Comparison of ENCODE assay signal across 28 cellular contexts in the genomic region with DNA sequence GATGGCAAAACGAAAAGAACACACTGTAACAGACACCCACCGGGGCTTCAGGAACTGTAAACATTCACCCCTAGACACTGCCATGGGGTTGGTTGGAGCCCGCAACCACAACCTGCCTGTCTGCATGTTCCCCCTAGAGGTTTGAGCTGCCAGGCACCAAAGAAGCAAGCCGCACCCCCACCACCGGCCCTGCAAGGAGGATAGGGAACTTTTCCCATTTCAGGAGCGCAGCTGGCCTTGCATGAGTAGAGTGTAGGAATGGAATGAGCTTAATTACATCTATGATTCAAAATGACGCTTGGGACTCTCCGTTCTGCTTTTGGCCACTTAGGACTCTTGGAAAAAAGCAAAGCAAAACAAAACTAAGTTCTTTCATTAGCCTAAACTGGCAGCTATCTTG.
DNase-seq lines count a peak whose midpoint lies in the region; FAIRE-seq and TF ChIP-seq lines count a peak whose summit lies in the region.
"Had no signal": no experiment of that assay in that cellular context is flagged by ENCODE, and none has a peak within 500 bp of the region (broad histone marks: within the 10 kb centered on the region; RNA-seq: fewer than 3 reads in every experiment).

No MANE protein-coding gene starts in this region.

- H3K18ac ChIP-seq in trophoblast cell (ENCODE audit: low read length): no peak overlapping the region

- H4K12ac ChIP-seq in trophoblast cell (ENCODE audit: low read depth, low read length): no peak overlapping the region

- no peak overlapping the region for H4K91ac ChIP-seq in trophoblast cell (ENCODE audit: low read depth, low read length)

- H2AFZ ChIP-seq in trophoblast cell (ENCODE audit: insufficient read depth, low read length, poor library complexity): no peak overlapping the region
- H2AFZ ChIP-seq: PC-9 had no signal

- no peak overlapping the region for H2BK5ac ChIP-seq in trophoblast cell (ENCODE audit: low read depth, low read length, poor library complexity)

- no peak overlapping the region for H3K9ac ChIP-seq in trophoblast cell (ENCODE audit: low read length)

- FAIRE-seq in D721Med (lab: Jason Lieb, UNC): no peak
- FAIRE-seq: A549, TTC549, urothelium cell line had no signal

- H3K4me1 ChIP-seq in trophoblast cell (ENCODE audit: control insufficient read depth in 1 of 2, insufficient read depth in 2 of 2, low read length in 2 of 2): no peaks in the 10 kb centered on the region
- no peaks in the 10 kb centered on the region for H3K4me1 ChIP-seq in adrenal gland (replicated peaks in 1 of 2)
- H3K4me1 ChIP-seq: A549, heart left ventricle, testis had no signal

- no peaks in the 10 kb centered on the region for H3K36me3 ChIP-seq in GM06990 (ENCODE audit: control insufficient read depth, insufficient read depth, low read length)
- no peaks in the 10 kb centered on the region for H3K36me3 ChIP-seq in kidney epithelial cell (ENCODE audit: control insufficient read depth, insufficient read depth, low read length)
- no peaks in the 10 kb centered on the region for H3K36me3 ChIP-seq in trophoblast cell (ENCODE audit: control insufficient read depth in 1 of 2, insufficient read depth in 2 of 2, low read length in 2 of 2)
- H3K36me3 ChIP-seq in adrenal gland (replicated peaks in 1 of 2): no peaks in the 10 kb centered on the region
- H3K36me3 ChIP-seq: heart left ventricle, neutrophil had no signal

- H2BK12ac ChIP-seq in trophoblast cell (ENCODE audit: low read length): no peak overlapping the region

- H4K8ac ChIP-seq in trophoblast cell (ENCODE audit: low read depth, low read length): no peak overlapping the region

- no peaks in the 10 kb centered on the region for H3K79me2 ChIP-seq in trophoblast cell (ENCODE audit: control insufficient read depth, insufficient read depth, low read length, poor library complexity)

- no CpG with 5 or more reads among the region's 8 CpGs for WGBS in trophoblast cell (ENCODE audit: extremely low coverage, insufficient coverage, insufficient read length)
- WGBS in adrenal gland, 4 donors: 79 to 83% (median 80%) methylated on average over 8 of the region's 8 CpGs

- H3K79me1 ChIP-seq in trophoblast cell (ENCODE audit: low read length): no peaks in the 10 kb centered on the region

- no peak for TF ChIP-seq CTCF in GM06990 (IDR thresholded peaks at IDR 0.05; ENCODE audit: insufficient read depth, low read length, poor library complexity, severe bottlenecking)
- TF ChIP-seq CTCF in kidney epithelial cell (IDR thresholded peaks at IDR 0.05; ENCODE audit: insufficient read depth, low read length, poor library complexity, severe bottlenecking): no peak
- no peak for TF ChIP-seq CTCF in adrenal gland (IDR thresholded peaks at IDR 0.05)
- TF ChIP-seq CTCF in D721Med (IDR thresholded peaks at IDR 0.05; ENCODE audit: insufficient read depth, missing control alignments): no peak

- H3K27ac ChIP-seq in trophoblast cell (ENCODE audit: low read depth, low read length): no peak overlapping the region
- H3K27ac ChIP-seq in adrenal gland: no peak overlapping the region
- H3K27ac ChIP-seq: A549, heart left ventricle, neutrophil, PC-9, testis had no signal

- no peak overlapping the region for H3K23ac ChIP-seq in trophoblast cell (ENCODE audit: low read length)

- intact Hi-C loops in adrenal gland (cut with DNase I): no loop called here

- peak; percentile 37 for DNase-seq in GM06990 (ENCODE audit: extremely low read depth, insufficient read length)
- peak; percentile 69 for DNase-seq in NCI-H2171 (lab: John Stamatoyannopoulos, UW)
- DNase-seq in kidney epithelial cell (ENCODE audit: low read depth): peak; percentile 16
- peak; percentile 25 to 43 for DNase-seq in trophoblast cell
- DNase-seq in adrenal gland: no peak
- no peak for DNase-seq in NCI-H1436 (lab: John Stamatoyannopoulos, UW)
- no peak for DNase-seq in D721Med (ENCODE audit: insufficient read length, low spot score)
- DNase-seq in islet precursor cell: no peak
- DNase-seq: activated CD4-positive, alpha-beta T cell treated with anti-CD3 and anti-CD28 coated beads, Interleukin-2, amount 50 U/mL, for 4 hours; activated naive CD4-positive, alpha-beta T cell treated with Interleukin-2 at 50 U/mL for 16 hours; Calu3; caudate nucleus; CD4-positive, CD25-positive, alpha-beta regulatory T cell; cortex of kidney; effector memory CD8-positive, alpha-beta T cell; heart left ventricle; left colon; mammary epithelial cell; NCI-H1417 treated with DMSO at 0.1 percent for 48 hours; NCI-H2081 treated with DMSO at 0.1 percent for 48 hours; PC-9; stimulated activated naive CD8-positive, alpha-beta T cell treated with anti-CD3 and anti-CD28 coated beads, Interleukin-15, Interleukin-2, amounts not matched to agents 100 U/mL and 50 U/mL, for 24 hours; T-helper 17 cell; testis had no signal

- H2AK5ac ChIP-seq in trophoblast cell (ENCODE audit: low read length): no peak overlapping the region

- H3K9me3 ChIP-seq in trophoblast cell (ENCODE audit: insufficient read depth, low read depth, low read length) (no peaks in the 10 kb centered on the region), adrenal gland (replicated peaks in 1 of 3) (no peaks in the 10 kb centered on the region)
- H3K9me3 ChIP-seq: A549, heart left ventricle, neutrophil, testis had no signal

- H3K4ac ChIP-seq in trophoblast cell (ENCODE audit: low read depth, low read length): no peak overlapping the region

- H3K4me3 ChIP-seq in GM06990 (replicated peaks; ENCODE audit: low read depth, low read length) (no peak overlapping the region), kidney epithelial cell (ENCODE audit: low read depth, low read length) (no peak overlapping the region), trophoblast cell (ENCODE audit: low read depth, low read length) (no peak overlapping the region), adrenal gland (no peak overlapping the region)
- H3K4me3 ChIP-seq: A549, heart left ventricle, PC-9 had no signal

- no peak overlapping the region for H3K4me2 ChIP-seq in trophoblast cell (ENCODE audit: low read length)
- H3K4me2 ChIP-seq: A549, PC-9 had no signal

- H3K14ac ChIP-seq in trophoblast cell (ENCODE audit: low read length): no peak overlapping the region

- H3K27me3 ChIP-seq in GM06990 (replicated peaks; ENCODE audit: control insufficient read depth, insufficient read depth, low read length): no peaks in the 10 kb centered on the region
- no peaks in the 10 kb centered on the region for H3K27me3 ChIP-seq in kidney epithelial cell (ENCODE audit: control insufficient read depth, insufficient read depth, low read length)
- H3K27me3 ChIP-seq in trophoblast cell (ENCODE audit: insufficient read depth, low read length): no peaks in the 10 kb centered on the region
- no peaks in the 10 kb centered on the region for H3K27me3 ChIP-seq in adrenal gland
- H3K27me3 ChIP-seq: heart left ventricle, neutrophil, testis had no signal

- no peak for TF ChIP-seq POLR2A in adrenal gland (IDR thresholded peaks at IDR 0.05)

- no peak overlapping the region for H2BK120ac ChIP-seq in trophoblast cell (ENCODE audit: insufficient read depth, low read length, poor library complexity)

Comparison
In these comparisons a context has a peak if more than half of its experiments do, and no peak if none do; other contexts are left out.
1. DNase-seq: peak in GM06990 (single experiment), NCI-H2171 (single experiment), kidney epithelial cell (single experiment) and trophoblast cell (2 of 2); none in adrenal gland (0 of 7), NCI-H1436 (single experiment), D721Med (single experiment) and islet precursor cell (single experiment).